19 cellular contexts compared by ENCODE assay signal in genomic region chr2:235538989-235539388, GRCh38.
"Had no signal": no experiment of that assay in that cellular context is flagged by ENCODE, and none has a peak within 500 bp of the region (broad histone marks: within the 10 kb centered on the region; RNA-seq: fewer than 3 reads in every experiment).

No MANE protein-coding gene starts in this region.

- H3K4me3 ChIP-seq: esophagus squamous epithelium, gastroesophageal sphincter, left ventricle myocardium inferior, lower lobe of right lung, psoas muscle, right lobe of liver, testis, tibial nerve had no signal

- H3K4me1 ChIP-seq: psoas muscle, testis had no signal

- DNase-seq: dermis blood vessel endothelial cell; esophagus squamous epithelium; foreskin fibroblast; immature natural killer cell; left ventricle myocardium inferior; lower lobe of right lung; naive B cell; psoas muscle; retina; stimulated activated CD4-positive, alpha-beta T cell treated with anti-CD3 and anti-CD28 coated beads, Interleukin-2, amount 100 ng/mL, for 24 hours; stimulated activated CD4-positive, alpha-beta T cell treated with anti-CD3 and anti-CD28 coated beads, Interleukin-4, amount 100 ng/mL, for 4 hours; stimulated activated naive B cell treated with anti-CD40 and anti-IgM and Interleukin-4, amounts not matched to agents 10 μg/mL and 1 μg/mL and 100 μg/mL, for 72 hours; stimulated activated naive CD8-positive, alpha-beta T cell treated with anti-CD3 and anti-CD28 coated beads, Interleukin-15, amount 100 ng/mL, for 72 hours; testis had no signal

- ATAC-seq: gastroesophageal sphincter; lower lobe of right lung; psoas muscle; right lobe of liver; stimulated activated naive B cell treated with anti-CD40 and anti-IgM and Interleukin-4, amounts not matched to agents 10 μg/mL and 1 μg/mL and 100 μg/mL, for 72 hours; stimulated activated naive CD8-positive, alpha-beta T cell treated with anti-CD3 and anti-CD28 coated beads, Interleukin-15, amount 100 ng/mL, for 72 hours had no signal

- H3K27me3 ChIP-seq: esophagus squamous epithelium, gastroesophageal sphincter, right lobe of liver, testis, tibial nerve had no signal

- H3K36me3 ChIP-seq: esophagus squamous epithelium, gastroesophageal sphincter, left ventricle myocardium inferior, lower lobe of right lung, right lobe of liver, tibial nerve had no signal

- H3K27ac ChIP-seq: esophagus squamous epithelium, gastroesophageal sphincter, left ventricle myocardium inferior, lower lobe of right lung, psoas muscle, right lobe of liver, testis had no signal

- H3K9me3 ChIP-seq: esophagus squamous epithelium, gastroesophageal sphincter, left ventricle myocardium inferior, lower lobe of right lung, psoas muscle, right lobe of liver, testis, tibial nerve had no signal

- FAIRE-seq: colon, keratinocyte had no signal
